ENCODE assay signal across 11 cellular contexts in genomic region chr4:158770671-158771070, GRCh38. TPM values are rescaled to one million over a fixed set of nuclear protein-coding genes. Genes with fewer than 3 reads are reported as not detected.
DNase-seq lines count a peak whose midpoint lies in the region; ATAC-seq, FAIRE-seq and TF ChIP-seq lines count a peak whose summit lies in the region.
"Had no signal": no experiment of that assay in that cellular context is flagged by ENCODE, and none has a peak within 500 bp of the region (broad histone marks: within the 10 kb centered on the region; RNA-seq: fewer than 3 reads in every experiment).

No MANE protein-coding gene starts in this region.

- TF ChIP-seq CTCF in Calu3 (IDR thresholded peaks at IDR 0.05; ENCODE audit: unreplicated experiment): no peak
- no peak for TF ChIP-seq CTCF in astrocyte (IDR thresholded peaks at IDR 0.05; ENCODE audit: insufficient read depth, low read depth, low read length)
- no peak for TF ChIP-seq CTCF in body of pancreas (IDR thresholded peaks at IDR 0.05)

- intact Hi-C loops in Calu3 (cut with micrococcal nuclease; ENCODE audit: unreplicated experiment) (loop anchor here (5.0 kb wide), 1 partner anchor 38 kb away; no protein-coding TSS in a partner anchor), body of pancreas (cut with DNase I) (loop anchor here (10.0 kb wide), 1 partner anchor 54 kb away; no protein-coding TSS in a partner anchor), posterior cingulate gyrus (cut with DNase I) (loop anchor here (10.0 kb wide), 1 partner anchor 64 kb away; no protein-coding TSS in a partner anchor)
- intact Hi-C loops in naive thymus-derived CD4-positive, alpha-beta T cell (cut with micrococcal nuclease): no loop called here

- H3K36me3 Mint-ChIP-seq in Calu3 (ENCODE audit: insufficient read depth, unreplicated experiment) (peaks cover 33% of the 10 kb centered on the region), astrocyte (ENCODE audit: low read depth, unreplicated experiment) (no peaks in the 10 kb centered on the region)
- peaks cover 0 to 2% (median 0%) of the 10 kb centered on the region in 5 donors for H3K36me3 Mint-ChIP-seq in naive thymus-derived CD4-positive, alpha-beta T cell

- CTCF ChIA-PET in Calu3 (lab: Charles Lee): no interaction called here
- CTCF ChIA-PET in naive thymus-derived CD4-positive, alpha-beta T cell (lab: Charles Lee): no interaction called here

- no peaks in the 10 kb centered on the region for H3K9me3 ChIP-seq in astrocyte (ENCODE audit: insufficient read depth, low read depth, low read length)
- no peaks in the 10 kb centered on the region for H3K9me3 ChIP-seq in naive thymus-derived CD4-positive, alpha-beta T cell (ENCODE audit: control insufficient read depth in 2 of 3, low read length in 3 of 3)
- no peaks in the 10 kb centered on the region for H3K9me3 ChIP-seq in body of pancreas
- H3K9me3 ChIP-seq: ovary had no signal

- H3K4me1 Mint-ChIP-seq in Calu3 (ENCODE audit: low read depth, unreplicated experiment): peaks cover 32% of the 10 kb centered on the region
- peaks cover 21% of the 10 kb centered on the region for H3K4me1 Mint-ChIP-seq in astrocyte (ENCODE audit: low read depth, unreplicated experiment)
- H3K4me1 Mint-ChIP-seq in naive thymus-derived CD4-positive, alpha-beta T cell: peaks cover 21 to 60% (median 51%) of the 10 kb centered on the region in 7 donors

- H3K4me3 Mint-ChIP-seq in Calu3 (ENCODE audit: low read depth, unreplicated experiment) (peak overlapping the region; percentile 99), astrocyte (ENCODE audit: unreplicated experiment) (no peak overlapping the region)
- peak overlapping the region in 8 of 10 donors; percentile 38 to 100 (median 97) for H3K4me3 Mint-ChIP-seq in naive thymus-derived CD4-positive, alpha-beta T cell

- no peak for TF ChIP-seq POLR2A in body of pancreas (IDR thresholded peaks at IDR 0.05)

- H3K27ac ChIP-seq in ACC112 (ENCODE audit: low read depth, low read length) (no peak overlapping the region), astrocyte (ENCODE audit: low read depth, low read length) (no peak overlapping the region), body of pancreas (peak overlapping the region in 1 of 4 donors; percentile 14)
- peak overlapping the region; percentile 29 for H3K27ac ChIP-seq in naive thymus-derived CD4-positive, alpha-beta T cell (ENCODE audit: low read depth, low read length)
- H3K27ac ChIP-seq: ovary had no signal

- H3K27me3 Mint-ChIP-seq in Calu3 (ENCODE audit: unreplicated experiment) (no peaks in the 10 kb centered on the region), astrocyte (ENCODE audit: low read depth, unreplicated experiment) (no peaks in the 10 kb centered on the region)
- peaks cover 0 to 5% (median 0%) of the 10 kb centered on the region in 5 donors for H3K27me3 Mint-ChIP-seq in naive thymus-derived CD4-positive, alpha-beta T cell

- H3K27me3 ChIP-seq in ACC112 (ENCODE audit: insufficient read depth, low read length): no peaks in the 10 kb centered on the region
- H3K27me3 ChIP-seq in astrocyte (ENCODE audit: insufficient read depth, low read length): no peaks in the 10 kb centered on the region
- H3K27me3 ChIP-seq in naive thymus-derived CD4-positive, alpha-beta T cell (ENCODE audit: control insufficient read depth in 2 of 2, insufficient read depth in 2 of 2, low read length in 2 of 2): no peaks in the 10 kb centered on the region
- H3K27me3 ChIP-seq in body of pancreas: no peaks in the 10 kb centered on the region
- H3K27me3 ChIP-seq: ovary had no signal

- H3K79me2 ChIP-seq in ACC112 (ENCODE audit: control insufficient read depth, insufficient read depth, low read length, unreplicated experiment): peaks cover 55% of the 10 kb centered on the region
- peaks cover 64% of the 10 kb centered on the region for H3K79me2 ChIP-seq in astrocyte (ENCODE audit: insufficient read depth, low read length)

- H2AFZ ChIP-seq in ACC112 (ENCODE audit: low read length, unreplicated experiment): no peak overlapping the region
- no peak overlapping the region for H2AFZ ChIP-seq in astrocyte (ENCODE audit: low read depth, low read length)

- no peaks in the 10 kb centered on the region for H3K9me3 Mint-ChIP-seq in Calu3 (ENCODE audit: low read depth, unreplicated experiment)
- no peaks in the 10 kb centered on the region for H3K9me3 Mint-ChIP-seq in astrocyte (ENCODE audit: unreplicated experiment)
- peaks cover 0 to 2% (median 0%) of the 10 kb centered on the region in 11 donors for H3K9me3 Mint-ChIP-seq in naive thymus-derived CD4-positive, alpha-beta T cell

- FAIRE-seq in astrocyte (lab: Jason Lieb, UNC): no peak

- peak overlapping the region; percentile 87 for H3K4me2 ChIP-seq in astrocyte (ENCODE audit: low read length)

- no peaks in the 10 kb centered on the region for H3K36me3 ChIP-seq in ACC112 (ENCODE audit: insufficient read depth, low read length)
- no peaks in the 10 kb centered on the region for H3K36me3 ChIP-seq in astrocyte (ENCODE audit: insufficient read depth, low read length)
- peaks cover 0 to 5% (median 0%) of the 10 kb centered on the region in 3 experiments for H3K36me3 ChIP-seq in naive thymus-derived CD4-positive, alpha-beta T cell (ENCODE audit: control insufficient read depth in 2 of 3, insufficient read depth in 3 of 3, low read length in 3 of 3)
- H3K36me3 ChIP-seq in body of pancreas (replicated peaks in 1 of 2; ENCODE audit: insufficient read depth in 1 of 2, low read depth in 2 of 2): no peaks in the 10 kb centered on the region
- H3K36me3 ChIP-seq: ovary had no signal

- 45 to 52% methylated on average over 5 of the region's 5 CpGs for WGBS in body of pancreas, 2 donors

- peaks cover 21% of the 10 kb centered on the region for H4K20me1 ChIP-seq in astrocyte (ENCODE audit: insufficient read depth, low read length)

- POLR2A ChIA-PET in naive thymus-derived CD4-positive, alpha-beta T cell (lab: Charles Lee): interaction anchor here (0.9 kb wide), 1 partner anchor 29 kb away, joined by 5 read pairs; no protein-coding TSS in a partner anchor

- H3K27ac Mint-ChIP-seq in Calu3 (ENCODE audit: unreplicated experiment) (peak overlapping the region; percentile 42), astrocyte (ENCODE audit: unreplicated experiment) (no peak overlapping the region)
- H3K27ac Mint-ChIP-seq in naive thymus-derived CD4-positive, alpha-beta T cell: peak overlapping the region in 6 of 9 donors; percentile 41 to 96 (median 70)

- ATAC-seq in naive thymus-derived CD4-positive, alpha-beta T cell: no peak
- ATAC-seq in body of pancreas (no peak), HG02588 (IDR thresholded peaks at IDR 0.05; ENCODE audit: unreplicated experiment) (no peak), esophagus mucosa (no peak)

- peak overlapping the region; percentile 98; the same call in 1 of the 2 replicates for H3K4me3 ChIP-seq in ACC112 (ENCODE audit: low read depth, low read length)
- H3K4me3 ChIP-seq in astrocyte (ENCODE audit: insufficient read depth, low read depth, low read length): peak overlapping the region; percentile 14
- H3K4me3 ChIP-seq in naive thymus-derived CD4-positive, alpha-beta T cell (ENCODE audit: low read length): no peak overlapping the region
- H3K4me3 ChIP-seq in body of pancreas: no peak overlapping the region
- H3K4me3 ChIP-seq: ovary had no signal

- DNase-seq in Calu3: no peak
- no peak for DNase-seq in astrocyte (ENCODE audit: low read depth)
- DNase-seq in naive thymus-derived CD4-positive, alpha-beta T cell: no peak
- DNase-seq in body of pancreas: no peak
- no peak for DNase-seq in posterior cingulate gyrus
- DNase-seq: DMS 273 treated with DMSO at 0.1 percent for 48 hours; effector CD8-positive, alpha-beta T cell; ovary had no signal

- H3K4me1 ChIP-seq in ACC112 (ENCODE audit: control insufficient read depth, insufficient read depth, low read length, unreplicated experiment) (peaks cover 31% of the 10 kb centered on the region), astrocyte (ENCODE audit: insufficient read depth, low read length) (peaks cover 25% of the 10 kb centered on the region), body of pancreas (peaks cover 44% of the 10 kb centered on the region)
- H3K4me1 ChIP-seq in naive thymus-derived CD4-positive, alpha-beta T cell (ENCODE audit: control insufficient read depth in 2 of 2, insufficient read depth in 2 of 2, low read length in 2 of 2): peaks cover 0 to 8% of the 10 kb centered on the region in 2 donors

- peak overlapping the region; percentile 98 for H3K9ac ChIP-seq in astrocyte (ENCODE audit: low read length)

- BruUV-seq in Calu3 (replicated peaks; lab: Mats Ljungman, UMichigan): no TSS peak

RNA-seq across cellular contexts. Expression of gene FNIP2, which starts 1.8 kb away (rescaled TPM):
- total RNA-seq in Calu3 (2022): 35.3 and 38.7 TPM in 2 replicates
- 18.4 and 18.5 TPM in 2 replicates for total RNA-seq in astrocyte
- 10 to 100 TPM in 4 of 5 experiments, 1 to 10 TPM in 1; 9.8 to 19.5 (median 11.5) TPM for total RNA-seq in naive thymus-derived CD4-positive, alpha-beta T cell
- 1 to 10 TPM; 2.3 to 3.9 TPM for polyA plus RNA-seq in naive thymus-derived CD4-positive, alpha-beta T cell
- 10 to 100 TPM; 26.7 to 38.2 TPM for total RNA-seq in body of pancreas
- 10.2 TPM for total RNA-seq in esophagus mucosa

RNA-seq across cellular contexts. Expression of gene PPID, which starts 47.5 kb away (rescaled TPM):
- total RNA-seq in Calu3 (2022): 32.4 and 34.4 TPM in 2 replicates
- total RNA-seq in astrocyte: 27.8 and 30.4 TPM in 2 replicates
- total RNA-seq in naive thymus-derived CD4-positive, alpha-beta T cell: 10 to 100 TPM; 13.4 to 46.1 (median 26.5) TPM
- polyA plus RNA-seq in naive thymus-derived CD4-positive, alpha-beta T cell: 10 to 100 TPM; 47.0 to 52.0 TPM
- 10 to 100 TPM; 15.5 to 19.7 TPM for total RNA-seq in body of pancreas
- 12.0 TPM for total RNA-seq in esophagus mucosa

Comparison
In these comparisons a context has a peak if more than half of its experiments do, and no peak if none do; other contexts are left out.
1. H3K4me3 ChIP-seq: peak in ACC112 (single experiment) and astrocyte (single experiment); none in naive thymus-derived CD4-positive, alpha-beta T cell (single experiment) and body of pancreas (0 of 2).
2. intact Hi-C loops: an anchor here in Calu3 (5.0 kb wide), body of pancreas (10.0 kb wide) and posterior cingulate gyrus (10.0 kb wide); none called in naive thymus-derived CD4-positive, alpha-beta T cell.